ENCODE assay signal across 1 cellular context in the genomic region with DNA sequence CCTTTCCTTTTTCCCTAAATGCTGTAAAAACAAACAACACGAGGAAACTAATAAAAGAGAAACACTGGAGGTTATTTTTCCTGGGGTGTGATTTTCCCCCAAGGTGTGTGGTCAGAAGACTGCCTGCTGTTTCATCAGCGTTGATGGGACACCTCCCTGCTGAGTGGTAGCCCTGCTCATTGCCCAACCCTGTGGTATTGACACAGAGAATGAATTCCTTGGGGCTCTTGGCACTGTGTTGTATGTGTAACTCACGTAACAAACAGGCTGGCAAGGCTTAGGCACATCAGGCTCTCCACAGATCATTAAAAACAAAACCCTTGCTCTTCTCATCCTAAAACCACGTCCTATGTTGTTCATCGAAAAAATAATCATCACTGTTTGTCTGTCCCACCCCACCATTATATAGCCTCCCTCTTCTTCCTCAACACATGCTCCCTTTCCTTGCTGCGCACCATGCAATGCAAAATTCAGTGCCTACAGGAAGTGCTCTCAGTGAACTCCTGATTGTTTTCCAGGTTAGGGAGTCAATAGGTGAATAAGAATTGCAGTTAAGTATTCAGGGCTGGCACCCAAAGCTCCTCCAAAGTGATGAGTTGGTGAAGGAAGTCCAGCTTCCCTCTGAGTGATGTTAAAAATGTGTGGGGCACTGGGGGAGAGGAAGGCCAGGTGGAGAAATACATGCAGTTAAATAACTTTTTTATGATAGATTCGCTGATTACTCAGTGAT.
TF ChIP-seq lines count a peak whose summit lies in the region.

No MANE protein-coding gene starts in this region.

TF ChIP-seq in HepG2, 621 proteins besides CTCF, POLR2A, EP300 and RAD21 (continued from another document):
- TF ChIP-seq, protein P1, sequence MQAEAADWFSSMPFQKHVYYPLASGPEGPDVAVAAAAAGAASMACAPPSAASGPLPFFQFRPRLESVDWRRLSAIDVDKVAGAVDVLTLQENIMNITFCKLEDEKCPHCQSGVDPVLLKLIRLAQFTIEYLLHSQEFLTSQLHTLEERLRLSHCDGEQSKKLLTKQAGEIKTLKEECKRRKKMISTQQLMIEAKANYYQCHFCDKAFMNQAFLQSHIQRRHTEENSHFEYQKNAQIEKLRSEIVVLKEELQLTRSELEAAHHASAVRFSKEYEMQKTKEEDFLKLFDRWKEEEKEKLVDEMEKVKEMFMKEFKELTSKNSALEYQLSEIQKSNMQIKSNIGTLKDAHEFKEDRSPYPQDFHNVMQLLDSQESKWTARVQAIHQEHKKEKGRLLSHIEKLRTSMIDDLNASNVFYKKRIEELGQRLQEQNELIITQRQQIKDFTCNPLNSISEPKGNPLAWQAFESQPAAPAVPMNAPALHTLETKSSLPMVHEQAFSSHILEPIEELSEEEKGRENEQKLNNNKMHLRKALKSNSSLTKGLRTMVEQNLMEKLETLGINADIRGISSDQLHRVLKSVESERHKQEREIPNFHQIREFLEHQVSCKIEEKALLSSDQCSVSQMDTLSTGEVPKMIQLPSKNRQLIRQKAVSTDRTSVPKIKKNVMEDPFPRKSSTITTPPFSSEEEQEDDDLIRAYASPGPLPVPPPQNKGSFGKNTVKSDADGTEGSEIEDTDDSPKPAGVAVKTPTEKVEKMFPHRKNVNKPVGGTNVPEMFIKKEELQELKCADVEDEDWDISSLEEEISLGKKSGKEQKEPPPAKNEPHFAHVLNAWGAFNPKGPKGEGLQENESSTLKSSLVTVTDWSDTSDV (CRISPR knock-in tag; IDR thresholded peaks at IDR 0.05) = no peak
- TF ChIP-seq WIZ (CRISPR knock-in tag; IDR thresholded peaks at IDR 0.05) (no peak), CEBPB (IDR thresholded peaks at IDR 0.05; ENCODE audit: borderline replicate concordance, low read depth, low read length) (peak; percentile 57; the same call in 1 of the 2 replicates), XRCC5 (optimal IDR thresholded peaks at IDR 0.05; ENCODE audit: low read length) (no peak)
